Comparison of ENCODE assay signal across 8 cellular contexts in genomic region chr12:110449799-110450497, GRCh38. TPM values are rescaled to one million over a fixed set of nuclear protein-coding genes. Genes with fewer than 3 reads are reported as not detected.
DNase-seq lines count a peak whose midpoint lies in the region; ATAC-seq and TF ChIP-seq lines count a peak whose summit lies in the region.

Gene ARPC3 (minus strand): TSS chr12:110450337. CDS start chr12:110450260, 77 bp downstream.

- H3K27me3 Mint-ChIP-seq in progenitor cell of endocrine pancreas = no peaks in the 10 kb centered on the region

- no peaks in the 10 kb centered on the region for H3K9me3 Mint-ChIP-seq in progenitor cell of endocrine pancreas (ENCODE audit: low read depth)

- TF ChIP-seq CTCF in GM13977 (IDR thresholded peaks at IDR 0.05; ENCODE audit: extremely low read depth, insufficient read depth, missing control alignments) (peak; percentile 97), progenitor cell of endocrine pancreas (IDR thresholded peaks at IDR 0.05; ENCODE audit: unreplicated experiment) (peak; percentile 82)

- ATAC-seq in HG02884 (IDR thresholded peaks at IDR 0.05; ENCODE audit: unreplicated experiment) (peak; percentile 87), left cardiac atrium (peak; percentile 99)

- intact Hi-C loops in T-helper 1 cell treated with Interleukin-12 subunit alpha and Interleukin-12 subunit beta and Interleukin-4 antibody, amounts not matched to agents 30 ng/mL and 1 ng/mL, for 36 hours (cut with micrococcal nuclease) = loop anchor here (1.0 to 2.0 kb wide), 13 partner anchors 18 to 456 kb away; partner anchors contain the start of genes ANAPC7, ATP2A2, FAM216A and GPN3
- intact Hi-C loops in left cardiac atrium (cut with DNase I) = loop anchor here in 1 of 2 donors (5.0 kb wide), 2 partner anchors 152 to 437 kb away; no protein-coding TSS in a partner anchor

- in situ Hi-C loops in GM13977 (cut with MboI; ENCODE audit: low pct_unique_long_range_greater_than_20kb, low sequenced_read_pairs, unreplicated experiment) = loop anchor here (10.0 kb wide), 1 partner anchor 375 kb away; no protein-coding TSS in a partner anchor

- DNase-seq in GM13977 (ENCODE audit: low spot score) (peak; percentile 87), NCI-H146 treated with DMSO at 0.1 percent for 48 hours (lab: John Stamatoyannopoulos, UW; ENCODE audit: unreplicated experiment) (peak; percentile 82), amniotic stem cell (lab: John Stamatoyannopoulos, UW) (peak; percentile 88), left cardiac atrium (peak; percentile 96), progenitor cell of endocrine pancreas (ENCODE audit: low spot score, unreplicated experiment) (peak; percentile 84), ureter (ENCODE audit: low spot score) (peak; percentile 96)

- H3K4me3 Mint-ChIP-seq in progenitor cell of endocrine pancreas (ENCODE audit: low read depth) = peak within 1 kb of the TSS; percentile 100

- H3K36me3 Mint-ChIP-seq in progenitor cell of endocrine pancreas (ENCODE audit: insufficient read depth) = peaks cover 13% of the 10 kb centered on the region

- H3K27ac Mint-ChIP-seq in progenitor cell of endocrine pancreas = peak within 1 kb of the TSS; percentile 99

- H3K4me1 Mint-ChIP-seq in progenitor cell of endocrine pancreas (ENCODE audit: low read depth) = peaks cover 10% of the 10 kb centered on the region

RNA-seq across cellular contexts. Expression of gene ARPC3, which starts in this region (rescaled TPM):
- 395 and 403 TPM in 2 replicates for total RNA-seq in T-helper 1 cell treated with Interleukin-12 subunit alpha and Interleukin-12 subunit beta and Interleukin-4 antibody, amounts not matched to agents 30 ng/mL and 1 ng/mL, for 36 hours
- total RNA-seq in left cardiac atrium (100 to 1,000 TPM; 108 to 123 TPM), progenitor cell of endocrine pancreas (181 and 184 TPM in 2 replicates), ureter (250 TPM)

Comparison
In these comparisons a context has a peak if more than half of its experiments do, and no peak if none do; other contexts are left out.
1. Peak in every context shown above with its lines: DNase-seq and ATAC-seq.